In the genomic region with DNA sequence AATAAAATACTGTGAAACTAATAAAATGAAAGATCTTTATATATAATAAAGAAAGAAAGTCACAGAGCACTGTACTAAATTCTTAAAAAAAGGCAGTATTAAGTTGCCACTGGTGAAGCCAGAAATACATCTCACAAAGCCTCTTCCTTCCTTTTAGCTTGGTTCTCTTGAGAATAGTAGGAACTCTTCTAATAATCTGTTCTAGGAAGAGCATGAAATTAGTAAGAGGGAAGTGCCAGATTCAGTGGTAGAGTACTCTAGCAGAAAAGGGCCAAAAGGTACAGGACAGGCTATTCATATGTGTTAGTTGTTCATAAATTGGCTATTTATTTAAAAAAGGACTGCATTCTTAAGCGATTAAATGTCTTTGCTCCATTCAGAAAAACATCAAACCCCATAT, we compare ENCODE assay signal across 20 cellular contexts.
"Had no signal": no experiment of that assay in that cellular context is flagged by ENCODE, and none has a peak within 500 bp of the region (broad histone marks: within the 10 kb centered on the region; RNA-seq: fewer than 3 reads in every experiment).

No MANE protein-coding gene starts in this region.

- H3K4me3 ChIP-seq: adrenal gland, colonic mucosa, psoas muscle, SK-N-MC, thyroid gland, vagina had no signal

- H3K4me1 ChIP-seq: colonic mucosa, psoas muscle, vagina had no signal

- H3K27me3 ChIP-seq: adrenal gland, colonic mucosa, thyroid gland, vagina had no signal

- H3K9me3 Mint-ChIP-seq: activated CD8-positive, alpha-beta T cell treated with anti-CD3 and anti-CD28 coated beads for 36 hours; activated naive CD4-positive, alpha-beta T cell treated with anti-CD3 and anti-CD28 coated beads, Interleukin-2, amount 50 U/mL, for 24 hours; activated T-cell treated with anti-CD3 and anti-CD28 coated beads, Interleukin-2, amount 50 U/mL, for 4 hours; mesothelial cell of epicardium; neural crest cell; stimulated activated effector memory CD8-positive, alpha-beta T cell treated with anti-CD3 and anti-CD28 coated beads, Interleukin-12 subunit alpha, Interleukin-12 subunit beta, amount 100 ng/mL, for 72 hours; WTC11 had no signal

- H3K4me3 Mint-ChIP-seq: activated CD8-positive, alpha-beta T cell treated with anti-CD3 and anti-CD28 coated beads for 36 hours; activated naive CD4-positive, alpha-beta T cell treated with anti-CD3 and anti-CD28 coated beads, Interleukin-2, amount 50 U/mL, for 24 hours; activated T-cell treated with anti-CD3 and anti-CD28 coated beads, Interleukin-2, amount 50 U/mL, for 4 hours; mesothelial cell of epicardium; neural crest cell; stimulated activated effector memory CD8-positive, alpha-beta T cell treated with anti-CD3 and anti-CD28 coated beads, Interleukin-12 subunit alpha, Interleukin-12 subunit beta, amount 100 ng/mL, for 72 hours; WTC11 had no signal

- H3K36me3 Mint-ChIP-seq: activated naive CD4-positive, alpha-beta T cell treated with anti-CD3 and anti-CD28 coated beads, Interleukin-2, amount 50 U/mL, for 24 hours; stimulated activated effector memory CD8-positive, alpha-beta T cell treated with anti-CD3 and anti-CD28 coated beads, Interleukin-12 subunit alpha, Interleukin-12 subunit beta, amount 100 ng/mL, for 72 hours had no signal

- DNase-seq: activated CD4-positive, alpha-beta T cell treated with anti-CD3 and anti-CD28 coated beads for 4 hours; activated CD8-positive, alpha-beta T cell treated with anti-CD3 and anti-CD28 coated beads for 36 hours; activated effector memory CD4-positive, alpha-beta T cell treated with Interleukin-2 at 50 U/mL for 16 hours; activated T-cell treated with anti-CD3 and anti-CD28 coated beads, Interleukin-2, amount 50 U/mL, for 4 hours; adrenal gland; central memory CD4-positive, alpha-beta T cell; colonic mucosa; effector CD8-positive, alpha-beta T cell; psoas muscle; stimulated activated CD4-positive, alpha-beta T cell treated with anti-CD3 and anti-CD28 coated beads, Interleukin-12 subunit alpha, Interleukin-12 subunit beta, amount 100 ng/mL, for 4 hours; T-helper 1 cell; thyroid gland had no signal

- H3K36me3 ChIP-seq: adrenal gland, colonic mucosa, thyroid gland had no signal

- ATAC-seq: activated CD8-positive, alpha-beta T cell treated with anti-CD3 and anti-CD28 coated beads for 36 hours; activated T-cell treated with anti-CD3 and anti-CD28 coated beads, Interleukin-2, amount 50 U/mL, for 4 hours; psoas muscle; stimulated activated effector memory CD8-positive, alpha-beta T cell treated with anti-CD3 and anti-CD28 coated beads, Interleukin-12 subunit alpha, Interleukin-12 subunit beta, amount 100 ng/mL, for 72 hours; WTC11 had no signal

- H3K9me3 ChIP-seq: adrenal gland, colonic mucosa, psoas muscle, thyroid gland, vagina had no signal

- H3K27ac Mint-ChIP-seq: activated CD8-positive, alpha-beta T cell treated with anti-CD3 and anti-CD28 coated beads for 36 hours; activated naive CD4-positive, alpha-beta T cell treated with anti-CD3 and anti-CD28 coated beads, Interleukin-2, amount 50 U/mL, for 24 hours; mesothelial cell of epicardium; stimulated activated effector memory CD8-positive, alpha-beta T cell treated with anti-CD3 and anti-CD28 coated beads, Interleukin-12 subunit alpha, Interleukin-12 subunit beta, amount 100 ng/mL, for 72 hours had no signal

- H3K27ac ChIP-seq: colonic mucosa, epithelial cell of prostate, psoas muscle, SK-N-MC, vagina had no signal

- H3K4me1 Mint-ChIP-seq: activated naive CD4-positive, alpha-beta T cell treated with anti-CD3 and anti-CD28 coated beads, Interleukin-2, amount 50 U/mL, for 24 hours; neural crest cell; stimulated activated effector memory CD8-positive, alpha-beta T cell treated with anti-CD3 and anti-CD28 coated beads, Interleukin-12 subunit alpha, Interleukin-12 subunit beta, amount 100 ng/mL, for 72 hours; WTC11 had no signal
